In genomic region chr2:212728717-212729116, GRCh38 we compare ENCODE assay signal across 8 cellular contexts.
"Had no signal": no experiment of that assay in that cellular context is flagged by ENCODE, and none has a peak within 500 bp of the region (broad histone marks: within the 10 kb centered on the region; RNA-seq: fewer than 3 reads in every experiment).

No MANE protein-coding gene starts in this region.

- H3K4me3 Mint-ChIP-seq: IgD-negative memory B cell had no signal

- DNase-seq: IMR-90, KBM-7, KG1 had no signal

- H3K27ac Mint-ChIP-seq: IgD-negative memory B cell had no signal

- H3K27me3 Mint-ChIP-seq: IgD-negative memory B cell had no signal

- H3K4me1 Mint-ChIP-seq: IgD-negative memory B cell had no signal

- H3K4me3 ChIP-seq: K562 had no signal

- ATAC-seq: K562 had no signal

- H3K36me3 Mint-ChIP-seq: IgD-negative memory B cell had no signal

- H3K9ac ChIP-seq: KMS-11 had no signal

- FAIRE-seq: HTR-8/SVneo, K562 had no signal

- H3K27ac ChIP-seq: HL-60, KMS-11 had no signal
